18 cellular contexts compared by ENCODE assay signal in the genomic region with DNA sequence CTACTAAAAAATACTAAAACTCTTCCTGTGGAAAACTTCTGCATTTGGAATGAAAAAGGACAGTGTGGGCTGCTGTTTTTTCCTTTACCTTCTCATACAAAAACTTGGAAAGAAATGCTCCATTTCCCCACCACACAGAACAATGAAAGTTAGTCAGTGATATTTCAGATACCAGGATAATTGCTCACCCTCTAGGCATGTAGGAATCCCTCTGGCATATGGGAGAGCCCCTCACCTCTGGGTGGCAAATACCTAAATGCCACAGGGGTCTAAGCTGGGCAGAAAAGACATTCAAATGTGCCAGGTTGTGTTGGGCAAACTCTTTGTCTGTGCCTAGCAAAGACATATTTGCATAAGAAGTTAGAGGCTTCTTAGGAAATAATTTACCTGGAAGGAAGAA.
DNase-seq lines count a peak whose midpoint lies in the region; ATAC-seq, FAIRE-seq and TF ChIP-seq lines count a peak whose summit lies in the region.
"Had no signal": no experiment of that assay in that cellular context is flagged by ENCODE, and none has a peak within 500 bp of the region (broad histone marks: within the 10 kb centered on the region; RNA-seq: fewer than 3 reads in every experiment).

No MANE protein-coding gene starts in this region.

- no peaks in the 10 kb centered on the region for H3K9me3 ChIP-seq in A549
- H3K9me3 ChIP-seq in adipocyte (ENCODE audit: control insufficient read depth, low read length) = no peaks in the 10 kb centered on the region
- no peaks in the 10 kb centered on the region for H3K9me3 ChIP-seq in stomach
- H3K9me3 ChIP-seq: Caco-2, esophagus muscularis mucosa had no signal

- POLR2A ChIA-PET in A549 (lab: Yijun Ruan, JAX) = no interaction called here

- H3K4me1 ChIP-seq in A549 (no peaks in the 10 kb centered on the region), adipocyte (ENCODE audit: control insufficient read depth, insufficient read depth, low read length) (no peaks in the 10 kb centered on the region), stomach (no peaks in the 10 kb centered on the region)
- H3K4me1 ChIP-seq: Caco-2, esophagus muscularis mucosa had no signal

- H3K9ac ChIP-seq in adipocyte (ENCODE audit: low read length) = no peak overlapping the region

- DNase-seq in A549 (ENCODE audit: low read depth in 1 of 2, low spot score in 1 of 2) = no peak
- DNase-seq in HK-2 (ENCODE audit: unreplicated experiment) = peak; percentile 21
- DNase-seq in adipocyte (ENCODE audit: low read depth) = peak; percentile 31
- DNase-seq in iris pigment epithelial cell (ENCODE audit: low read depth) = peak; percentile 26
- no peak for DNase-seq in inferior parietal cortex (ENCODE audit: extremely low spot score)
- DNase-seq in stomach = no peak
- no peak for DNase-seq in NCI-H1092 (lab: John Stamatoyannopoulos, UW)
- DNase-seq: activated CD8-positive, alpha-beta memory T cell treated with anti-CD3 and anti-CD28 coated beads, Interleukin-2, amount 10 ng/mL, durations not matched to agents 7 days and 5 days; activated naive CD4-positive, alpha-beta T cell treated with Interleukin-2 at 50 U/mL for 16 hours; Caco-2; Karpas-422; NCI-H2029 treated with DMSO at 0.1 percent for 48 hours; occipital lobe; stimulated activated CD4-positive, alpha-beta T cell treated with anti-CD3 and anti-CD28 coated beads, Interleukin-12 subunit alpha, Interleukin-12 subunit beta, amount 100 ng/mL, for 4 hours; substantia nigra had no signal

- H3K27me3 ChIP-seq in adipocyte (replicated peaks; ENCODE audit: control insufficient read depth, insufficient read depth, low read length) (no peaks in the 10 kb centered on the region), stomach (no peaks in the 10 kb centered on the region)
- H3K27me3 ChIP-seq: esophagus muscularis mucosa had no signal

- no peak for TF ChIP-seq CTCF in A549 (IDR thresholded peaks at IDR 0.05)
- TF ChIP-seq CTCF in stomach (IDR thresholded peaks at IDR 0.05) = no peak

- no peak for TF ChIP-seq EP300 in A549 (IDR thresholded peaks at IDR 0.05)
- TF ChIP-seq EP300 in stomach (IDR thresholded peaks at IDR 0.05) = no peak

- TF ChIP-seq POLR2A in A549 (IDR thresholded peaks at IDR 0.05; ENCODE audit: low read length) (no peak), stomach (IDR thresholded peaks at IDR 0.05) (no peak)

- H3K27ac ChIP-seq in A549 = no peak overlapping the region
- no peak overlapping the region for H3K27ac ChIP-seq in stomach
- H3K27ac ChIP-seq: esophagus muscularis mucosa had no signal

- ATAC-seq in A549 (no peak), GM21619 (IDR thresholded peaks at IDR 0.05; ENCODE audit: unreplicated experiment) (no peak)
- ATAC-seq: activated CD8-positive, alpha-beta memory T cell treated with anti-CD3 and anti-CD28 coated beads, Interleukin-2, amount 10 ng/mL, durations not matched to agents 7 days and 5 days had no signal

- H3K4me2 ChIP-seq in A549 = peak overlapping the region; percentile 19; the same call in 1 of the 3 replicates

- TF ChIP-seq RAD21 in A549 (conservative IDR thresholded peaks at IDR 0.05 in 1 of 2, IDR thresholded peaks at IDR 0.05 in 1 of 2) = no peak

- peak; percentile 67 for FAIRE-seq in A549 (lab: Jason Lieb, UNC)
- FAIRE-seq: A204.1 had no signal

- no peaks in the 10 kb centered on the region for H3K36me3 ChIP-seq in adipocyte (ENCODE audit: control insufficient read depth, insufficient read depth, low read length, severe bottlenecking)
- H3K36me3 ChIP-seq in stomach = no peaks in the 10 kb centered on the region
- H3K36me3 ChIP-seq: esophagus muscularis mucosa had no signal

- H3K4me3 ChIP-seq in A549 (no peak overlapping the region), adipocyte (ENCODE audit: low read length) (no peak overlapping the region), stomach (no peak overlapping the region)
- H3K4me3 ChIP-seq: esophagus muscularis mucosa had no signal

- intact Hi-C loops in stomach (cut with DNase I; ENCODE audit: low total_unique reads) = no loop called here

- CTCF ChIA-PET in A549 (lab: Yijun Ruan, JAX) = no interaction called here

TF ChIP-seq in A549, 52 proteins besides CTCF, POLR2A, EP300 and RAD21:
- TF ChIP-seq HES2 (IDR thresholded peaks at IDR 0.05) (no peak), ZNF302 (CRISPR knock-in tag; IDR thresholded peaks at IDR 0.05) (no peak), NFE2L2 (conservative IDR thresholded peaks at IDR 0.05; ENCODE audit: low read length) (no peak), ZSCAN20 (CRISPR knock-in tag; IDR thresholded peaks at IDR 0.05) (no peak), HOXA7 (CRISPR knock-in tag; IDR thresholded peaks at IDR 0.05) (no peak), MAFK (IDR thresholded peaks at IDR 0.05; ENCODE audit: partially characterized antibody) (no peak), POLR2AphosphoS2 (conservative IDR thresholded peaks at IDR 0.05; ENCODE audit: low read length) (no peak)
- TF ChIP-seq, protein P1, sequence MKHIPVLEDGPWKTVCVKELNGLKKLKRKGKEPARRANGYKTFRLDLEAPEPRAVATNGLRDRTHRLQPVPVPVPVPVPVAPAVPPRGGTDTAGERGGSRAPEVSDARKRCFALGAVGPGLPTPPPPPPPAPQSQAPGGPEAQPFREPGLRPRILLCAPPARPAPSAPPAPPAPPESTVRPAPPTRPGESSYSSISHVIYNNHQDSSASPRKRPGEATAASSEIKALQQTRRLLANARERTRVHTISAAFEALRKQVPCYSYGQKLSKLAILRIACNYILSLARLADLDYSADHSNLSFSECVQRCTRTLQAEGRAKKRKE (CRISPR knock-in tag; IDR thresholded peaks at IDR 0.05; ENCODE audit: low read depth) = no peak

Comparison
In these comparisons a context has a peak if more than half of its experiments do, and no peak if none do; other contexts are left out.
1. DNase-seq: peak in HK-2 (single experiment), adipocyte (single experiment) and iris pigment epithelial cell (single experiment); none in A549 (0 of 2), inferior parietal cortex (single experiment), stomach (single experiment) and NCI-H1092 (single experiment).